ENCODE assay signal across 8 cellular contexts in genomic region chr12:25384038-25384953, GRCh38.
DNase-seq lines count a peak whose midpoint lies in the region; ATAC-seq and TF ChIP-seq lines count a peak whose summit lies in the region.

No MANE protein-coding gene starts in this region.

- H3K4me1 ChIP-seq in OCI-LY7 (ENCODE audit: insufficient read depth, low read length, poor library complexity, severe bottlenecking) (peaks cover 50% of the 10 kb centered on the region), osteoblast (ENCODE audit: insufficient read depth, low read length) (peaks cover 12% of the 10 kb centered on the region)

- H4K20me1 ChIP-seq in OCI-LY7 (ENCODE audit: insufficient read depth, low read length) (no peaks in the 10 kb centered on the region), osteoblast (ENCODE audit: insufficient read depth, low read length) (no peaks in the 10 kb centered on the region)

- H3K36me3 ChIP-seq in OCI-LY7 (ENCODE audit: insufficient read depth, low read length) (no peaks in the 10 kb centered on the region), osteoblast (ENCODE audit: insufficient read depth, low read length) (no peaks in the 10 kb centered on the region)

- BruUV-seq in OCI-LY7 (replicated peaks; lab: Mats Ljungman, UMichigan) = no TSS peak

- no peak overlapping the region for H2AFZ ChIP-seq in OCI-LY7 (ENCODE audit: low read length)
- H2AFZ ChIP-seq in osteoblast (ENCODE audit: low read length) = no peak overlapping the region

- CTCF ChIA-PET in OCI-LY7 (lab: Charles Lee; ENCODE audit: unreplicated experiment) = interaction anchor here (0.5 kb wide), 1 partner anchor 508 kb away, joined by 3 read pairs; no protein-coding TSS in a partner anchor

- POLR2A ChIA-PET in OCI-LY7 (lab: Charles Lee) = interaction anchor here (0.6 to 3.0 kb wide), 12 partner anchors 17 to 239 kb away, joined by 3 to 14 read pairs (median 4); partner anchors contain the start of gene KRAS

- TF ChIP-seq CTCF in OCI-LY7 (conservative IDR thresholded peaks at IDR 0.05; ENCODE audit: low read length) (no peak), epithelial cell of esophagus (IDR thresholded peaks at IDR 0.05; ENCODE audit: insufficient read depth, low read depth, low read length, missing control alignments) (no peak), osteoblast (IDR thresholded peaks at IDR 0.05; ENCODE audit: extremely low read depth, low read depth, low read length) (no peak)

- H3K4me2 ChIP-seq in OCI-LY7 (ENCODE audit: low read length) = peak overlapping the region; percentile 81
- peak overlapping the region; percentile 98 for H3K4me2 ChIP-seq in osteoblast (ENCODE audit: insufficient read depth, low read length)

- H3K27ac ChIP-seq in OCI-LY7 (ENCODE audit: low read depth, low read length, poor library complexity, severe bottlenecking) = no peak overlapping the region
- peak overlapping the region; percentile 100 for H3K27ac ChIP-seq in osteoblast (ENCODE audit: low read depth, low read length)

- ATAC-seq in left lobe of liver (no peak), HG02642 (IDR thresholded peaks at IDR 0.05; ENCODE audit: poor library complexity, unreplicated experiment) (no peak)

- H3K4me3 ChIP-seq in OCI-LY7 (ENCODE audit: low read depth, low read length, poor library complexity, severe bottlenecking) (peak overlapping the region; percentile 77), epithelial cell of esophagus (ENCODE audit: low read length) (no peak overlapping the region), osteoblast (ENCODE audit: insufficient read depth, low read length) (peak overlapping the region; percentile 85)

- H3K79me2 ChIP-seq in OCI-LY7 (ENCODE audit: insufficient read depth, low read depth, low read length) (no peaks in the 10 kb centered on the region), osteoblast (ENCODE audit: insufficient read depth, low read length) (no peaks in the 10 kb centered on the region)

- DNase-seq in COLO668 (lab: John Stamatoyannopoulos, UW; ENCODE audit: unreplicated experiment) (peak; percentile 40), OCI-LY7 (ENCODE audit: low spot score) (no peak), epithelial cell of esophagus (ENCODE audit: low read depth) (peak; percentile 15), osteoblast (ENCODE audit: insufficient read length, low spot score, missing footprints) (no peak), foreskin melanocyte (no peak), hippocampal formation (lab: John Stamatoyannopoulos, UW) (no peak), left lobe of liver (ENCODE audit: low spot score) (no peak)

- H3K27me3 ChIP-seq in osteoblast (ENCODE audit: insufficient read depth, low read length) = no peaks in the 10 kb centered on the region

- H3K9me3 ChIP-seq in OCI-LY7 (ENCODE audit: low read length) (no peaks in the 10 kb centered on the region), osteoblast (ENCODE audit: low read depth, low read length) (no peaks in the 10 kb centered on the region)

- no peaks in the 10 kb centered on the region for H3K9me2 ChIP-seq in OCI-LY7 (ENCODE audit: insufficient read depth, low read length)

- intact Hi-C loops in OCI-LY7 (cut with micrococcal nuclease; ENCODE audit: unreplicated experiment) = no loop called here

Comparison
In these comparisons a context has a peak if more than half of its experiments do, and no peak if none do; other contexts are left out.
1. DNase-seq: peak in COLO668 (single experiment) and epithelial cell of esophagus (single experiment); none in OCI-LY7 (single experiment), osteoblast (single experiment), foreskin melanocyte (single experiment), hippocampal formation (0 of 2) and left lobe of liver (single experiment).